In the genomic region with DNA sequence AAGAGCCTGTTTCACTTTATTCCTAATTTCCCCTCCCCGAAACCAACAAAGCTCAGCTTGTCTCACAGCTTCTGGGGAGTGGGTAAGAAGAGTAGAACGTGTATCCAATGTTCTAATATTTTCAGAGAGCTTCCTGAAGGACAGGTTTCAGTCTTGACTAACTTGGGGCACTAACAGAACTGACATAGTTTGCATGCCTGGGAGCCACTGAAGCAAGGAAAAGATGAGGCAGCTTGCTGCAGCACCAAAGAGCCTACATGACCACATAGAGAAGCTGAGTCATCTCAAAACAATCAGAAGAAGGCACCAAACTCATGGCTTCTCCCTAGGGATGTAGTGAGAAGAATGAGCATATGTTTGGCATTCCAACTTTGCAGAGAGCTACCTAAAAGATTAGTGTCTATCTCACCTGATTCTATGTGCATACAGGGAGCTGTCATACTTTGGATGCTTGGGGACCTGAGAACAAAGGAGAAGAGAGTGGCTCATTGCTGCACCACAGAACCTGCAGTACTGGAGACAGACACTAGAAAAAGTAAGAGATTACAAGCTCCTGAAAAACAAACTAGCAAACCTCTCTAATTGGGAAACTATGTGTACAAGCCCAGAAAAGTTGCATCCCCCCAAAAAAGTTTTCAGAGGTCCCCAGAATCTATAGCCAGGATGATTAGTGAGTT, we compare ENCODE assay signal across 8 cellular contexts.
DNase-seq lines count a peak whose midpoint lies in the region; ATAC-seq and TF ChIP-seq lines count a peak whose summit lies in the region.

No MANE protein-coding gene starts in this region.

- in situ Hi-C loops in gastrocnemius medialis (cut with MboI; ENCODE audit: low sequenced_read_pairs in 4 of 4): no loop called here

- H3K27ac ChIP-seq in gastrocnemius medialis: no peak overlapping the region

- TF ChIP-seq CTCF in GM12865 (IDR thresholded peaks at IDR 0.05; ENCODE audit: insufficient read depth, low read depth, low read length, missing control alignments) (no peak), mucosa of descending colon (IDR thresholded peaks at IDR 0.05) (no peak), gastrocnemius medialis (IDR thresholded peaks at IDR 0.05 in 4 of 5, conservative IDR thresholded peaks at IDR 0.05 in 1 of 5) (no peak)

- DNase-seq in GM12865 (ENCODE audit: low read depth): peak; percentile 78
- DNase-seq in GOT3 (lab: John Stamatoyannopoulos, UW): peak; percentile 20
- DNase-seq in MV-4-11 (lab: John Stamatoyannopoulos, UW): peak; percentile 39
- DNase-seq in germinal center (ENCODE audit: low spot score): peak; percentile 8
- DNase-seq in mucosa of descending colon: no peak
- no peak for DNase-seq in NCI-H69 (lab: John Stamatoyannopoulos, UW)
- no peak for DNase-seq in NCI-H524 treated with DMSO at 0.1 percent for 48 hours (lab: John Stamatoyannopoulos, UW)
- DNase-seq in gastrocnemius medialis: no peak

- no peaks in the 10 kb centered on the region for H3K36me3 ChIP-seq in mucosa of descending colon (ENCODE audit: low read depth)
- no peaks in the 10 kb centered on the region for H3K36me3 ChIP-seq in gastrocnemius medialis

- no peak for TF ChIP-seq POLR2A in gastrocnemius medialis (IDR thresholded peaks at IDR 0.05)

- H3K27me3 ChIP-seq in gastrocnemius medialis: no peaks in the 10 kb centered on the region

- intact Hi-C loops in mucosa of descending colon (cut with DNase I, micrococcal nuclease): no loop called here
- intact Hi-C loops in gastrocnemius medialis (cut with DNase I; ENCODE audit: low total_unique reads): no loop called here

- H3K4me1 ChIP-seq in mucosa of descending colon (ENCODE audit: low read depth) (no peaks in the 10 kb centered on the region), gastrocnemius medialis (no peaks in the 10 kb centered on the region)

- H3K4me3 ChIP-seq in GM12865 (ENCODE audit: low read depth, low read length) (no peak overlapping the region), mucosa of descending colon (no peak overlapping the region), gastrocnemius medialis (no peak overlapping the region)

- H3K9me3 ChIP-seq in mucosa of descending colon (peaks cover 9% of the 10 kb centered on the region), gastrocnemius medialis (no peaks in the 10 kb centered on the region)

- no peak for ATAC-seq in mucosa of descending colon
- ATAC-seq in gastrocnemius medialis: no peak

Comparison
In these comparisons a context has a peak if more than half of its experiments do, and no peak if none do; other contexts are left out.
1. DNase-seq: peak in GM12865 (single experiment), GOT3 (single experiment), MV-4-11 (single experiment) and germinal center (single experiment); none in mucosa of descending colon (0 of 3), NCI-H69 (single experiment), NCI-H524 treated with DMSO at 0.1 percent for 48 hours (single experiment) and gastrocnemius medialis (0 of 2).